Comparison of ENCODE assay signal across 8 cellular contexts in genomic region chr16:29806096-29806579, GRCh38. TPM values are rescaled to one million over a fixed set of nuclear protein-coding genes. Genes with fewer than 3 reads are reported as not detected.
DNase-seq lines count a peak whose midpoint lies in the region; ATAC-seq and TF ChIP-seq lines count a peak whose summit lies in the region.

Gene MAZ (plus strand): TSS chr16:29806529. CDS start chr16:29806702, 173 bp downstream.

- H3K36me3 ChIP-seq in gastroesophageal sphincter (peaks cover 0 to 25% of the 10 kb centered on the region in 2 donors), osteoblast (ENCODE audit: insufficient read depth, low read length) (peaks cover 39% of the 10 kb centered on the region)

- H3K4me2 ChIP-seq in osteoblast (ENCODE audit: insufficient read depth, low read length): peak within 1 kb of the TSS; percentile 96

- ATAC-seq in gastroesophageal sphincter: peak; percentile 8

- H3K4me3 Mint-ChIP-seq in activated CD4-positive, alpha-beta T cell treated with anti-CD3 and anti-CD28 coated beads, Interleukin-2, amount 10 ng/mL, durations not matched to agents 24 days and 14 days: peak within 1 kb of the TSS; percentile 96

- peaks cover 19% of the 10 kb centered on the region for H3K79me2 ChIP-seq in osteoblast (ENCODE audit: insufficient read depth, low read length)

- H3K27me3 ChIP-seq in gastroesophageal sphincter (no peaks in the 10 kb centered on the region), osteoblast (ENCODE audit: insufficient read depth, low read length) (no peaks in the 10 kb centered on the region)

- peaks cover 7 to 55% (median 33%) of the 10 kb centered on the region in 3 donors for H3K4me1 ChIP-seq in gastroesophageal sphincter
- H3K4me1 ChIP-seq in osteoblast (ENCODE audit: insufficient read depth, low read length): peaks cover 37% of the 10 kb centered on the region

- peaks cover 64% of the 10 kb centered on the region for H3K36me3 Mint-ChIP-seq in activated CD4-positive, alpha-beta T cell treated with anti-CD3 and anti-CD28 coated beads, Interleukin-2, amount 10 ng/mL, durations not matched to agents 24 days and 14 days (ENCODE audit: low read depth)

- no peak for TF ChIP-seq EP300 in gastroesophageal sphincter (IDR thresholded peaks at IDR 0.05)

- peak within 1 kb of the TSS; percentile 99 for H3K27ac Mint-ChIP-seq in activated CD4-positive, alpha-beta T cell treated with anti-CD3 and anti-CD28 coated beads, Interleukin-2, amount 10 ng/mL, durations not matched to agents 24 days and 14 days

- H3K4me3 ChIP-seq in gastroesophageal sphincter (peak within 1 kb of the TSS; percentile 81 to 90), osteoblast (ENCODE audit: insufficient read depth, low read length) (peak within 1 kb of the TSS; percentile 90)

- no CpG with 5 or more reads among the region's 67 CpGs for WGBS in gastroesophageal sphincter (ENCODE audit: low coverage in 1 of 2), 2 donors

- H3K4me1 Mint-ChIP-seq in activated CD4-positive, alpha-beta T cell treated with anti-CD3 and anti-CD28 coated beads, Interleukin-2, amount 10 ng/mL, durations not matched to agents 24 days and 14 days: peaks cover 48% of the 10 kb centered on the region

- H3K9me3 ChIP-seq in gastroesophageal sphincter (no peaks in the 10 kb centered on the region), osteoblast (ENCODE audit: low read depth, low read length) (no peaks in the 10 kb centered on the region)

- intact Hi-C loops in activated CD4-positive, alpha-beta T cell treated with anti-CD3 and anti-CD28 coated beads, Interleukin-2, amount 10 ng/mL, durations not matched to agents 24 days and 14 days (cut with micrococcal nuclease): loop anchor here (2.0 to 10.0 kb wide), 4 partner anchors 43 to 191 kb away; partner anchors contain the start of genes INO80E and KCTD13

- TF ChIP-seq POLR2A in gastroesophageal sphincter (IDR thresholded peaks at IDR 0.05): no peak

- DNase-seq in activated CD4-positive, alpha-beta T cell treated with anti-CD3 and anti-CD28 coated beads, Interleukin-2, amount 10 ng/mL, durations not matched to agents 24 days and 14 days: peak; percentile 90
- no peak for DNase-seq in activated CD4-positive, alpha-beta T cell treated with anti-CD3 and anti-CD28 coated beads, Interleukin-2, amount 50 U/mL, for 4 hours
- DNase-seq in NCI-H2171 (lab: John Stamatoyannopoulos, UW): peak; percentile 93
- peak; percentile 73 for DNase-seq in activated gamma-delta T cell treated with Interleukin-2 at 50 U/mL for 16 hours
- DNase-seq in osteoblast (ENCODE audit: insufficient read length, low spot score, missing footprints): no peak
- DNase-seq in amniotic stem cell (lab: John Stamatoyannopoulos, UW): no peak
- DNase-seq in NCI-H187 (lab: John Stamatoyannopoulos, UW): no peak

- H3K27me3 Mint-ChIP-seq in activated CD4-positive, alpha-beta T cell treated with anti-CD3 and anti-CD28 coated beads, Interleukin-2, amount 10 ng/mL, durations not matched to agents 24 days and 14 days: no peaks in the 10 kb centered on the region

- no peaks in the 10 kb centered on the region for H3K9me3 Mint-ChIP-seq in activated CD4-positive, alpha-beta T cell treated with anti-CD3 and anti-CD28 coated beads, Interleukin-2, amount 10 ng/mL, durations not matched to agents 24 days and 14 days

- peak within 1 kb of the TSS; percentile 94 to 100 (median 98) for H3K27ac ChIP-seq in gastroesophageal sphincter
- H3K27ac ChIP-seq in osteoblast (ENCODE audit: low read depth, low read length): peak within 1 kb of the TSS; percentile 63

- peaks cover 19% of the 10 kb centered on the region for H4K20me1 ChIP-seq in osteoblast (ENCODE audit: insufficient read depth, low read length)

- no peak for TF ChIP-seq CTCF in gastroesophageal sphincter (IDR thresholded peaks at IDR 0.05)
- TF ChIP-seq CTCF in osteoblast (IDR thresholded peaks at IDR 0.05; ENCODE audit: extremely low read depth, low read depth, low read length): no peak

- peak within 1 kb of the TSS; percentile 81 for H2AFZ ChIP-seq in osteoblast (ENCODE audit: low read length)

RNA-seq across cellular contexts. Expression of gene MAZ, which starts in this region (rescaled TPM):
- total RNA-seq in activated CD4-positive, alpha-beta T cell treated with anti-CD3 and anti-CD28 coated beads, Interleukin-2, amount 10 ng/mL, durations not matched to agents 24 days and 14 days: 378 and 380 TPM in 2 replicates
- 100 to 1,000 TPM in 3 of 4 donors, 10 to 100 TPM in 1; 86.3 to 212 (median 116) TPM for total RNA-seq in gastroesophageal sphincter
- 221 and 267 TPM in 2 replicates for total RNA-seq in osteoblast

Comparison
In these comparisons a context has a peak if more than half of its experiments do, and no peak if none do; other contexts are left out.
1. DNase-seq: peak in activated CD4-positive, alpha-beta T cell treated with anti-CD3 and anti-CD28 coated beads, Interleukin-2, amount 10 ng/mL, durations not matched to agents 24 days and 14 days (single experiment), NCI-H2171 (single experiment) and activated gamma-delta T cell treated with Interleukin-2 at 50 U/mL for 16 hours (single experiment); none in activated CD4-positive, alpha-beta T cell treated with anti-CD3 and anti-CD28 coated beads, Interleukin-2, amount 50 U/mL, for 4 hours (0 of 2), osteoblast (single experiment), amniotic stem cell (single experiment) and NCI-H187 (0 of 2).